Comparison of ENCODE assay signal across 19 cellular contexts in the genomic region with DNA sequence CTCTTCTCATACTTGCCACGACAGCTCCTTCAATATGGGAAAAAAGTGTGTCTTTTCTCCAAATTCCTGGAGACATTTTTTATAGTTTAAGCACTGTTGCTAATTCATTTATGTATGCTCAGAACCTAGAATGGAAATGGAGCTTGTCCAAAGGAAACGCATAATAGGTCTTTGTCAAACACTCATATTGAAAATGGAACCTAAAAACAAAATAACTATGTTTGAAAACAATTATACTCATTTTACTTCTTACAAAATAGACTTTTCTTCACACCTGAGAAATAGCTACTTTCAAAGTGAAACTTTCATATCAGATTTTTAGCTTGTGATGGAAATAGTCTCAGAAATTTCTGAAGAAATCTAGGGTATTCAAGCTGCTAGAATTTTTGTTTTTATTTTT.
DNase-seq lines count a peak whose midpoint lies in the region; ATAC-seq, FAIRE-seq and TF ChIP-seq lines count a peak whose summit lies in the region.
"Had no signal": no experiment of that assay in that cellular context is flagged by ENCODE, and none has a peak within 500 bp of the region (broad histone marks: within the 10 kb centered on the region; RNA-seq: fewer than 3 reads in every experiment).

No MANE protein-coding gene starts in this region.

- H3K4me2 ChIP-seq in GM12878 (ENCODE audit: control insufficient read depth, insufficient read depth): peak overlapping the region; percentile 30

- 3% methylated on average over 2 of the region's 2 CpGs for WGBS in GM12878 (ENCODE audit: insufficient coverage, insufficient replicate concordance, low lambda C conversion rate, missing lambda C conversion rate)
- 72 to 87% (median 85%) methylated on average over 2 of the region's 2 CpGs for WGBS in heart left ventricle, 4 donors

- H3K79me2 ChIP-seq in GM12878 (ENCODE audit: control insufficient read depth, insufficient read depth, low read length): no peaks in the 10 kb centered on the region

- TF ChIP-seq CTCF in GM12878 (IDR thresholded peaks at IDR 0.05 in 2 of 3, conservative IDR thresholded peaks at IDR 0.05 in 1 of 3; ENCODE audit: control insufficient read depth in 2 of 3, extremely low read depth in 1 of 3, insufficient read depth in 1 of 3, low read depth in 3 of 3, low read length in 3 of 3) (no peak), heart left ventricle (IDR thresholded peaks at IDR 0.05) (no peak)

- no peaks in the 10 kb centered on the region for H3K36me3 ChIP-seq in GM12878 (ENCODE audit: control insufficient read depth in 2 of 2, insufficient read depth in 2 of 2, low read length in 1 of 2)
- H3K36me3 ChIP-seq in heart left ventricle: no peaks in the 10 kb centered on the region
- H3K36me3 ChIP-seq: spleen, thoracic aorta had no signal

- no TSS peak for BruUV-seq in GM12878 (replicated peaks; lab: Mats Ljungman, UMichigan)

- in situ Hi-C loops in GM12878 (cut with MboI): loop anchor here (25.0 kb wide), 1 partner anchor 855 kb away; a partner anchor contains a TSS

- TF ChIP-seq EP300 in GM12878 (IDR thresholded peaks at IDR 0.05; ENCODE audit: borderline replicate concordance in 1 of 2, control insufficient read depth in 1 of 2, low read depth in 2 of 2, low read length in 2 of 2): peak in 1 of 2 experiments; percentile 66; a peak in 1 of 4 replicates

- TF ChIP-seq RAD21 in GM12878 (IDR thresholded peaks at IDR 0.05; ENCODE audit: insufficient read depth, low read depth, low read length): no peak

- TF ChIP-seq POLR2A in GM12878 (IDR thresholded peaks at IDR 0.05; ENCODE audit: low read depth, low read length) (no peak), heart left ventricle (IDR thresholded peaks at IDR 0.05) (no peak)

- intact Hi-C loops in GM12878 (cut with micrococcal nuclease; ENCODE audit: unreplicated experiment) (no loop called here), heart left ventricle (cut with DNase I) (no loop called here)

- H3K9me3 ChIP-seq in GM12878 (replicated peaks; ENCODE audit: control insufficient read depth, insufficient read depth, low read length) (no peaks in the 10 kb centered on the region), heart left ventricle (no peaks in the 10 kb centered on the region)
- H3K9me3 ChIP-seq: spleen, thoracic aorta had no signal

- SMC1A ChIA-PET in GM12878 (lab: Charles Lee; ENCODE audit: uncharacterized antibody, unreplicated experiment): interaction anchor here (0.6 to 4.3 kb wide), 19 partner anchors 8 to 371 kb away, joined by 3 to 28 read pairs (median 6); no protein-coding TSS in a partner anchor

- no peaks in the 10 kb centered on the region for H4K20me1 ChIP-seq in GM12878 (ENCODE audit: control insufficient read depth, insufficient read depth)

- no peaks in the 10 kb centered on the region for H3K27me3 ChIP-seq in GM12878 (replicated peaks in 1 of 2; ENCODE audit: control insufficient read depth in 2 of 2, insufficient read depth in 2 of 2, low read length in 1 of 2)
- peaks cover 0 to 2% (median 0%) of the 10 kb centered on the region in 9 donors for H3K27me3 ChIP-seq in heart left ventricle
- H3K27me3 ChIP-seq: spleen had no signal

- H3K27ac ChIP-seq in GM12878 (ENCODE audit: control insufficient read depth, insufficient read depth) (no peak overlapping the region), heart left ventricle (no peak overlapping the region)
- H3K27ac ChIP-seq: spleen, thoracic aorta had no signal

- peak; percentile 74 for FAIRE-seq in GM12878 (lab: Jason Lieb, UNC)

- RAD21 ChIA-PET in GM12878 (lab: Charles Lee; ENCODE audit: unreplicated experiment): interaction anchor here (0.8 to 6.6 kb wide), 6 partner anchors 10 to 37 kb away, joined by 3 to 81 read pairs (median 4); no protein-coding TSS in a partner anchor

- H3K4me1 ChIP-seq in GM12878 (ENCODE audit: control insufficient read depth, insufficient read depth, low read length) (peaks cover 21% of the 10 kb centered on the region), heart left ventricle (peaks cover 0 to 12% (median 0%) of the 10 kb centered on the region in 12 donors)
- H3K4me1 ChIP-seq: spleen had no signal

- CTCF ChIA-PET in GM12878 (lab: Yijun Ruan, JAX): interaction anchor here (0.8 to 2.7 kb wide), 6 partner anchors 8 to 112 kb away, joined by 3 to 9 read pairs (median 5); no protein-coding TSS in a partner anchor

- H3K9ac ChIP-seq in GM12878 (ENCODE audit: control insufficient read depth, insufficient read depth, low read length): no peak overlapping the region

- ATAC-seq in GM18868 (IDR thresholded peaks at IDR 0.05; ENCODE audit: unreplicated experiment): peak; percentile 61
- peak; percentile 65 for ATAC-seq in GM21717 (IDR thresholded peaks at IDR 0.05; ENCODE audit: unreplicated experiment)
- peak; percentile 52 for ATAC-seq in HG03066 (IDR thresholded peaks at IDR 0.05; ENCODE audit: low read depth, unreplicated experiment)
- peak; percentile 67 for ATAC-seq in GM12878
- ATAC-seq in heart left ventricle: no peak
- ATAC-seq: activated CD8-positive, alpha-beta T cell treated with anti-CD3 and anti-CD28 coated beads, Interleukin-2, amount 10 ng/mL, durations not matched to agents 7 days and 5 days had no signal

- DNase-seq in GM12878 (ENCODE audit: low read depth, low spot score): no peak
- no peak for DNase-seq in SHP77 treated with DMSO at 0.1 percent for 48 hours (lab: John Stamatoyannopoulos, UW)
- DNase-seq in amniotic stem cell (lab: John Stamatoyannopoulos, UW): no peak
- no peak for DNase-seq in heart left ventricle
- no peak for DNase-seq in NCI-H82 treated with DMSO at 0.1 percent for 48 hours (lab: John Stamatoyannopoulos, UW; ENCODE audit: unreplicated experiment)
- DNase-seq: activated CD8-positive, alpha-beta T cell treated with anti-CD3 and anti-CD28 coated beads, Interleukin-2, amount 10 ng/mL, durations not matched to agents 7 days and 5 days; activated gamma-delta T cell; effector CD8-positive, alpha-beta T cell; EL; immature natural killer cell; mesendoderm; NCI-H1417; NCI-H69; nucleus accumbens; spleen had no signal

- POLR2A ChIA-PET in GM12878 (lab: Charles Lee): interaction anchor here (0.6 to 3.6 kb wide), 4 partner anchors 9 to 969 kb away, joined by 3 to 20 read pairs (median 6); no protein-coding TSS in a partner anchor

- no peak overlapping the region for H2AFZ ChIP-seq in GM12878 (ENCODE audit: control insufficient read depth, low read depth, low read length)

- H3K4me3 ChIP-seq in GM12878: no peak overlapping the region
- H3K4me3 ChIP-seq in heart left ventricle: no peak overlapping the region
- H3K4me3 ChIP-seq: spleen, thoracic aorta had no signal

TF ChIP-seq in GM12878, 131 proteins besides CTCF, POLR2A, EP300 and RAD21 (continues in another document):
- no peak for TF ChIP-seq ZNF274 (IDR thresholded peaks at IDR 0.05; ENCODE audit: insufficient read depth, insufficient read length)
- no peak for TF ChIP-seq BACH1 (IDR thresholded peaks at IDR 0.05; ENCODE audit: borderline replicate concordance)
- no peak for TF ChIP-seq NFYA (IDR thresholded peaks at IDR 0.05; ENCODE audit: borderline replicate concordance, low read depth, low read length)
- TF ChIP-seq, protein P1, sequence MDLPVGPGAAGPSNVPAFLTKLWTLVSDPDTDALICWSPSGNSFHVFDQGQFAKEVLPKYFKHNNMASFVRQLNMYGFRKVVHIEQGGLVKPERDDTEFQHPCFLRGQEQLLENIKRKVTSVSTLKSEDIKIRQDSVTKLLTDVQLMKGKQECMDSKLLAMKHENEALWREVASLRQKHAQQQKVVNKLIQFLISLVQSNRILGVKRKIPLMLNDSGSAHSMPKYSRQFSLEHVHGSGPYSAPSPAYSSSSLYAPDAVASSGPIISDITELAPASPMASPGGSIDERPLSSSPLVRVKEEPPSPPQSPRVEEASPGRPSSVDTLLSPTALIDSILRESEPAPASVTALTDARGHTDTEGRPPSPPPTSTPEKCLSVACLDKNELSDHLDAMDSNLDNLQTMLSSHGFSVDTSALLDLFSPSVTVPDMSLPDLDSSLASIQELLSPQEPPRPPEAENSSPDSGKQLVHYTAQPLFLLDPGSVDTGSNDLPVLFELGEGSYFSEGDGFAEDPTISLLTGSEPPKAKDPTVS (IDR thresholded peaks at IDR 0.05; ENCODE audit: low read depth, low read length): no peak
- no peak for TF ChIP-seq SMC3 (IDR thresholded peaks at IDR 0.05; ENCODE audit: borderline replicate concordance, low read length)
- no peak for TF ChIP-seq SPI1 (IDR thresholded peaks at IDR 0.05; ENCODE audit: borderline replicate concordance, insufficient read depth, low read depth, low read length)
- TF ChIP-seq DPF2 (IDR thresholded peaks at IDR 0.05): 0 out of 2 replicates have a peak, but pooled peaks have one; percentile 36
- TF ChIP-seq MTA3 (IDR thresholded peaks at IDR 0.05; ENCODE audit: borderline replicate concordance, low read length): no peak
- no peak for TF ChIP-seq PML (IDR thresholded peaks at IDR 0.05; ENCODE audit: low read length)
- TF ChIP-seq, protein P2, sequence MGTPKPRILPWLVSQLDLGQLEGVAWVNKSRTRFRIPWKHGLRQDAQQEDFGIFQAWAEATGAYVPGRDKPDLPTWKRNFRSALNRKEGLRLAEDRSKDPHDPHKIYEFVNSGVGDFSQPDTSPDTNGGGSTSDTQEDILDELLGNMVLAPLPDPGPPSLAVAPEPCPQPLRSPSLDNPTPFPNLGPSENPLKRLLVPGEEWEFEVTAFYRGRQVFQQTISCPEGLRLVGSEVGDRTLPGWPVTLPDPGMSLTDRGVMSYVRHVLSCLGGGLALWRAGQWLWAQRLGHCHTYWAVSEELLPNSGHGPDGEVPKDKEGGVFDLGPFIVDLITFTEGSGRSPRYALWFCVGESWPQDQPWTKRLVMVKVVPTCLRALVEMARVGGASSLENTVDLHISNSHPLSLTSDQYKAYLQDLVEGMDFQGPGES (IDR thresholded peaks at IDR 0.05): no peak

Comparison
In these comparisons a context has a peak if more than half of its experiments do, and no peak if none do; other contexts are left out.
1. ATAC-seq: peak in GM18868 (single experiment), GM21717 (single experiment), HG03066 (single experiment) and GM12878 (single experiment); none in heart left ventricle (0 of 4).